ENCODE assay signal across 3 cellular contexts in the genomic region with DNA sequence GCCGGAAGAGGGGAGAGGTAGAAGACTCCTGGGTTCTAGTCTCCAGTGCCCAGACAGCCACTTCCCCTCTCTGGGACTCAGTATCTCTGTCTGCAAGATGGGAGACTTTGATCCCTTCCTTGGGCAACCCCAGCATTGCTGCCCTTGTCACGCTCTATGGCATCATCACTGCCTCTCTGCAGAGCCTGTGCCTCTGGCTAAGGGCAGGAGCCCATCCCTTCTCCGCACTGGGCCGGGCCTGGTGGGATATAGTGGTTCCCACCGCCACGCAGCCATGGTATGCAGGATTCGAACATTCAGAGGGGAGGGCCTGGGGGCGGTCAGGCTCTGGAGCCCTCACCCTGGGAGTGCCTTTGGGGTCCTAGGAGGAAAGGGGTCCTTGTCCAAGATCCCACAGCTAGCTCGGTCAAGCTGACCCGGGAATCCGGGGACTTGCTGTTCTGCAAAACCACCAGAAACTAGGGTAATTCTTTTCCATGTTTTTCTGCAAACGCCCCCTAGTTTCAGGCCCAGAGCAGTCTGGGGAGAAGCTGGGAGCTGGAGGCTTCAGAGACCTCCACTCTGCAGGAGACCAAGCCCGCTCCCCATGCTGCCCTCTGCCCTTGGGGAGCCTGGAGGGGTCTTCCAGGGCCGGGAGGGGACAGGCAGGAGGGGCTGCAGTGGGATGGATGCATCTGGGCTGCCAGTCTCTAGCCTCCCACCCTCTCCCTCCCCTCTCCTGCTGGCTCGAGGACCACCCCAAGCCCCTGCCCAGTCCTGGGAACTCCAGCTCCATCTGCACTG.
TF ChIP-seq lines count a peak whose summit lies in the region.

No MANE protein-coding gene starts in this region.

TF ChIP-seq in GM23338, 12 proteins besides CTCF, POLR2A, EP300 and RAD21 (continued from another document and continues in another):
- TF ChIP-seq, protein P1, sequence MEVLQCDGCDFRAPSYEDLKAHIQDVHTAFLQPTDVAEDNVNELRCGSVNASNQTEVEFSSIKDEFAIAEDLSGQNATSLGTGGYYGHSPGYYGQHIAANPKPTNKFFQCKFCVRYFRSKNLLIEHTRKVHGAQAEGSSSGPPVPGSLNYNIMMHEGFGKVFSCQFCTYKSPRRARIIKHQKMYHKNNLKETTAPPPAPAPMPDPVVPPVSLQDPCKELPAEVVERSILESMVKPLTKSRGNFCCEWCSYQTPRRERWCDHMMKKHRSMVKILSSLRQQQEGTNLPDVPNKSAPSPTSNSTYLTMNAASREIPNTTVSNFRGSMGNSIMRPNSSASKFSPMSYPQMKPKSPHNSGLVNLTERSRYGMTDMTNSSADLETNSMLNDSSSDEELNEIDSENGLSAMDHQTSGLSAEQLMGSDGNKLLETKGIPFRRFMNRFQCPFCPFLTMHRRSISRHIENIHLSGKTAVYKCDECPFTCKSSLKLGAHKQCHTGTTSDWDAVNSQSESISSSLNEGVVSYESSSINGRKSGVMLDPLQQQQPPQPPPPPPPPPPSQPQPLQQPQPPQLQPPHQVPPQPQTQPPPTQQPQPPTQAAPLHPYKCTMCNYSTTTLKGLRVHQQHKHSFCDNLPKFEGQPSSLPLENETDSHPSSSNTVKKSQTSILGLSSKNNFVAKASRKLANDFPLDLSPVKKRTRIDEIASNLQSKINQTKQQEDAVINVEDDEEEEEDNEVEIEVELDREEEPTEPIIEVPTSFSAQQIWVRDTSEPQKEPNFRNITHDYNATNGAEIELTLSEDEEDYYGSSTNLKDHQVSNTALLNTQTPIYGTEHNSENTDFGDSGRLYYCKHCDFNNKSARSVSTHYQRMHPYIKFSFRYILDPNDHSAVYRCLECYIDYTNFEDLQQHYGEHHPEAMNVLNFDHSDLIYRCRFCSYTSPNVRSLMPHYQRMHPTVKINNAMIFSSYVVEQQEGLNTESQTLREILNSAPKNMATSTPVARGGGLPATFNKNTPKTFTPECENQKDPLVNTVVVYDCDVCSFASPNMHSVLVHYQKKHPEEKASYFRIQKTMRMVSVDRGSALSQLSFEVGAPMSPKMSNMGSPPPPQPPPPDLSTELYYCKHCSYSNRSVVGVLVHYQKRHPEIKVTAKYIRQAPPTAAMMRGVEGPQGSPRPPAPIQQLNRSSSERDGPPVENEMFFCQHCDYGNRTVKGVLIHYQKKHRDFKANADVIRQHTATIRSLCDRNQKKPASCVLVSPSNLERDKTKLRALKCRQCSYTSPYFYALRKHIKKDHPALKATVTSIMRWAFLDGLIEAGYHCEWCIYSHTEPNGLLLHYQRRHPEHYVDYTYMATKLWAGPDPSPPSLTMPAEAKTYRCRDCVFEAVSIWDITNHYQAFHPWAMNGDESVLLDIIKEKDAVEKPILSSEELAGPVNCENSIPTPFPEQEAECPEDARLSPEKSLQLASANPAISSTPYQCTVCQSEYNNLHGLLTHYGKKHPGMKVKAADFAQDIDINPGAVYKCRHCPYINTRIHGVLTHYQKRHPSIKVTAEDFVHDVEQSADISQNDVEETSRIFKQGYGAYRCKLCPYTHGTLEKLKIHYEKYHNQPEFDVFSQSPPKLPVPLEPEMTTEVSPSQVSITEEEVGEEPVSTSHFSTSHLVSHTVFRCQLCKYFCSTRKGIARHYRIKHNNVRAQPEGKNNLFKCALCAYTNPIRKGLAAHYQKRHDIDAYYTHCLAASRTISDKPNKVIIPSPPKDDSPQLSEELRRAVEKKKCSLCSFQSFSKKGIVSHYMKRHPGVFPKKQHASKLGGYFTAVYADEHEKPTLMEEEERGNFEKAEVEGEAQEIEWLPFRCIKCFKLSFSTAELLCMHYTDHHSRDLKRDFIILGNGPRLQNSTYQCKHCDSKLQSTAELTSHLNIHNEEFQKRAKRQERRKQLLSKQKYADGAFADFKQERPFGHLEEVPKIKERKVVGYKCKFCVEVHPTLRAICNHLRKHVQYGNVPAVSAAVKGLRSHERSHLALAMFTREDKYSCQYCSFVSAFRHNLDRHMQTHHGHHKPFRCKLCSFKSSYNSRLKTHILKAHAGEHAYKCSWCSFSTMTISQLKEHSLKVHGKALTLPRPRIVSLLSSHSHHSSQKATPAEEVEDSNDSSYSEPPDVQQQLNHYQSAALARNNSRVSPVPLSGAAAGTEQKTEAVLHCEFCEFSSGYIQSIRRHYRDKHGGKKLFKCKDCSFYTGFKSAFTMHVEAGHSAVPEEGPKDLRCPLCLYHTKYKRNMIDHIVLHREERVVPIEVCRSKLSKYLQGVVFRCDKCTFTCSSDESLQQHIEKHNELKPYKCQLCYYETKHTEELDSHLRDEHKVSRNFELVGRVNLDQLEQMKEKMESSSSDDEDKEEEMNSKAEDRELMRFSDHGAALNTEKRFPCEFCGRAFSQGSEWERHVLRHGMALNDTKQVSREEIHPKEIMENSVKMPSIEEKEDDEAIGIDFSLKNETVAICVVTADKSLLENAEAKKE (CRISPR knock-in tag; IDR thresholded peaks at IDR 0.05), result no peak

TF ChIP-seq in liver, 16 proteins besides CTCF, POLR2A, EP300 and RAD21 (continued from another document):
- TF ChIP-seq, protein P2, sequence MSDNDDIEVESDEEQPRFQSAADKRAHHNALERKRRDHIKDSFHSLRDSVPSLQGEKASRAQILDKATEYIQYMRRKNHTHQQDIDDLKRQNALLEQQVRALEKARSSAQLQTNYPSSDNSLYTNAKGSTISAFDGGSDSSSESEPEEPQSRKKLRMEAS (IDR thresholded peaks at IDR 0.05), result no peak
TF ChIP-seq in liver: peak in this region for 0.

TF ChIP-seq in SK-N-SH, 30 proteins besides CTCF, POLR2A, EP300 and RAD21 (continued from another document):
- TF ChIP-seq, protein P3, sequence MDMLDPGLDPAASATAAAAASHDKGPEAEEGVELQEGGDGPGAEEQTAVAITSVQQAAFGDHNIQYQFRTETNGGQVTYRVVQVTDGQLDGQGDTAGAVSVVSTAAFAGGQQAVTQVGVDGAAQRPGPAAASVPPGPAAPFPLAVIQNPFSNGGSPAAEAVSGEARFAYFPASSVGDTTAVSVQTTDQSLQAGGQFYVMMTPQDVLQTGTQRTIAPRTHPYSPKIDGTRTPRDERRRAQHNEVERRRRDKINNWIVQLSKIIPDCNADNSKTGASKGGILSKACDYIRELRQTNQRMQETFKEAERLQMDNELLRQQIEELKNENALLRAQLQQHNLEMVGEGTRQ (IDR thresholded peaks at IDR 0.05; ENCODE audit: borderline replicate concordance, low read depth, low read length), result no peak
- TF ChIP-seq, protein P4, sequence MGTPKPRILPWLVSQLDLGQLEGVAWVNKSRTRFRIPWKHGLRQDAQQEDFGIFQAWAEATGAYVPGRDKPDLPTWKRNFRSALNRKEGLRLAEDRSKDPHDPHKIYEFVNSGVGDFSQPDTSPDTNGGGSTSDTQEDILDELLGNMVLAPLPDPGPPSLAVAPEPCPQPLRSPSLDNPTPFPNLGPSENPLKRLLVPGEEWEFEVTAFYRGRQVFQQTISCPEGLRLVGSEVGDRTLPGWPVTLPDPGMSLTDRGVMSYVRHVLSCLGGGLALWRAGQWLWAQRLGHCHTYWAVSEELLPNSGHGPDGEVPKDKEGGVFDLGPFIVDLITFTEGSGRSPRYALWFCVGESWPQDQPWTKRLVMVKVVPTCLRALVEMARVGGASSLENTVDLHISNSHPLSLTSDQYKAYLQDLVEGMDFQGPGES (IDR thresholded peaks at IDR 0.05; ENCODE audit: low read depth, low read length), result no peak
- TF ChIP-seq CHD2 (IDR thresholded peaks at IDR 0.05; ENCODE audit: low read length, partially characterized antibody) (no peak), TCF12 (IDR thresholded peaks at IDR 0.05) (no peak), ELF1 (IDR thresholded peaks at IDR 0.05) (no peak), FOSL2 (IDR thresholded peaks at IDR 0.05; ENCODE audit: borderline replicate concordance, low read depth) (no peak), FOXJ3 (CRISPR knock-in tag; IDR thresholded peaks at IDR 0.05) (no peak), SIN3A (IDR thresholded peaks at IDR 0.05; ENCODE audit: borderline replicate concordance, low read depth, low read length) (no peak), POLR2AphosphoS5 (IDR thresholded peaks at IDR 0.05; ENCODE audit: low read depth, low read length) (no peak), EZH2phosphoT487 (IDR thresholded peaks at IDR 0.05; ENCODE audit: borderline replicate concordance, low read depth) (no peak), YY1 (IDR thresholded peaks at IDR 0.05; ENCODE audit: low read depth) (no peak), RFX5 (IDR thresholded peaks at IDR 0.05; ENCODE audit: low read length) (no peak)
